ENCODE assay signal across 18 cellular contexts in the genomic region with DNA sequence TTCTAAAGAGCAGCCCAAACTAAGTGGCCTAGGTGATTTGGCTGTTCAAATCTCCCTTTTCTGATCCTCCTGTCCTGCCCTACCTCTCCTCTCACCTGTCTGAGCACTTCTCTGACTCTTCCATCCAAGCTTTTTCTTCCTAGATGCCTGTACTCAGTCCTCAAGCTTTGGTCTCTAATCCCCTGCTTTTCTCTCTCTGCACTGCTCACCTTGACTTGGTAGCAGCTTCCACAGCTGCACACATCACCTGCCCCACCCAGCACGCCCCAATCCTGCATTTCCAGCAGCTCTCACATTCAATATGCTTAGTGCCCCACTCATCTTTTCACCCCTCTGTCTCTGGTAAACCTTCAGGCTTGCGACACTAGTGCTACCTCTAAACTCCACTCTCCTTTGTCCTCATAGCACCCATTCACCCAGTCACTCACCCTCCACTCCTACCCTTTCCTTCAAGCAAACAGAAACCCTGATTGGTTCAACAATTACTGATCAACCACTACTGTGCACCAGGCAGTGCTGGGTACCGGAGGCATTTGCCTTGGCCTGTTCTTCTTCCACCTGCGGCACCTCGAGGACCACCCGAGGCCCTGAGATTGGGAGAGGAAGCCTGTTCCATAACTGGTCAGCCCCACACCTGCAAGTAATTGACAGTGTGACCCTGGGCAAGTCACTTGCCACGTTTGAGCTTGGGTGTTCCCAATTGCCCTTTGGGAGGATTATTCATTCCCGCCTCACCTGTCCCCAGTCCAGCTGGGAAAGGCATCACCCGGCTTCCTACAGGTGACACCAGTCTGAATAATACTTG.
A peak's percentile ranks its signal among the peaks of the same experiment; 100 is the strongest.
DNase-seq lines count a peak whose midpoint lies in the region; ATAC-seq and TF ChIP-seq lines count a peak whose summit lies in the region.
"Had no signal": no experiment of that assay in that cellular context is flagged by ENCODE, and none has a peak within 500 bp of the region (broad histone marks: within the 10 kb centered on the region; RNA-seq: fewer than 3 reads in every experiment).

No MANE protein-coding gene starts in this region.

- no peaks in the 10 kb centered on the region for H3K36me3 ChIP-seq in CD8-positive, alpha-beta memory T cell (ENCODE audit: insufficient read depth, low read length)
- H3K36me3 ChIP-seq: heart left ventricle had no signal

- POLR2A ChIA-PET in CD8-positive, alpha-beta memory T cell (lab: Charles Lee): no interaction called here

- peak; percentile 21 for DNase-seq in NCI-H2107 treated with DMSO at 0.1 percent for 48 hours (lab: John Stamatoyannopoulos, UW; ENCODE audit: unreplicated experiment)
- DNase-seq in NCI-H2107 (lab: John Stamatoyannopoulos, UW): no peak
- no peak for DNase-seq in CD8-positive, alpha-beta memory T cell
- no peak for DNase-seq in memory B cell (ENCODE audit: low spot score in 2 of 2)
- DNase-seq in erythroblast (lab: John Stamatoyannopoulos, UW): no peak
- DNase-seq: activated CD4-positive, alpha-beta T cell treated with anti-CD3 and anti-CD28 coated beads for 48 hours; amniotic stem cell; effector CD4-positive, alpha-beta T cell; heart left ventricle; NCI-H2227 treated with DMSO at 0.1 percent for 48 hours; NCI-H82 had no signal

- H3K4me3 Mint-ChIP-seq in CD8-positive, alpha-beta memory T cell: no peak overlapping the region
- H3K4me3 Mint-ChIP-seq in activated T-helper 17 cell treated with anti-CD3 and anti-CD28 coated beads, Interleukin-2, amount 50 U/mL, for 72 hours: no peak overlapping the region
- no peak overlapping the region for H3K4me3 Mint-ChIP-seq in memory B cell

- H3K27ac ChIP-seq in CD8-positive, alpha-beta memory T cell (ENCODE audit: low read depth, low read length): no peak overlapping the region
- H3K27ac ChIP-seq: 22Rv1, heart left ventricle, KMS-11 had no signal

- no peaks in the 10 kb centered on the region for H3K9me3 ChIP-seq in CD8-positive, alpha-beta memory T cell (ENCODE audit: low read length)
- H3K9me3 ChIP-seq: heart left ventricle had no signal

- TF ChIP-seq POLR2A in erythroblast (IDR thresholded peaks at IDR 0.05; ENCODE audit: low read length): no peak

- peak overlapping the region in 5 of 8 donors; percentile 2 to 39 (median 27) for H3K27ac Mint-ChIP-seq in CD8-positive, alpha-beta memory T cell
- peak overlapping the region; percentile 5 for H3K27ac Mint-ChIP-seq in activated T-helper 17 cell treated with anti-CD3 and anti-CD28 coated beads, Interleukin-2, amount 50 U/mL, for 72 hours
- H3K27ac Mint-ChIP-seq in memory B cell: peak overlapping the region; percentile 71

- CTCF ChIA-PET in CD8-positive, alpha-beta memory T cell (lab: Charles Lee): no interaction called here

- peaks cover 0 to 4% (median 1%) of the 10 kb centered on the region in 3 donors for H3K36me3 Mint-ChIP-seq in CD8-positive, alpha-beta memory T cell
- peaks cover 97% of the 10 kb centered on the region for H3K36me3 Mint-ChIP-seq in activated T-helper 17 cell treated with anti-CD3 and anti-CD28 coated beads, Interleukin-2, amount 50 U/mL, for 72 hours (ENCODE audit: low read depth)
- H3K36me3 Mint-ChIP-seq in memory B cell: peaks cover 9% of the 10 kb centered on the region

- H3K4me3 ChIP-seq in CD8-positive, alpha-beta memory T cell (ENCODE audit: low read length): no peak overlapping the region
- H3K4me3 ChIP-seq: heart left ventricle had no signal

- no peaks in the 10 kb centered on the region for H3K27me3 ChIP-seq in CD8-positive, alpha-beta memory T cell (ENCODE audit: insufficient read depth, low read length, poor library complexity, severe bottlenecking)
- H3K27me3 ChIP-seq: heart left ventricle had no signal

- peaks cover 0 to 2% of the 10 kb centered on the region in 2 donors for H3K27me3 Mint-ChIP-seq in CD8-positive, alpha-beta memory T cell
- no peaks in the 10 kb centered on the region for H3K27me3 Mint-ChIP-seq in activated T-helper 17 cell treated with anti-CD3 and anti-CD28 coated beads, Interleukin-2, amount 50 U/mL, for 72 hours
- H3K27me3 Mint-ChIP-seq in memory B cell: no peaks in the 10 kb centered on the region

- peaks cover 36 to 38% (median 37%) of the 10 kb centered on the region in 3 donors for H3K4me1 Mint-ChIP-seq in CD8-positive, alpha-beta memory T cell
- peaks cover 37% of the 10 kb centered on the region for H3K4me1 Mint-ChIP-seq in activated T-helper 17 cell treated with anti-CD3 and anti-CD28 coated beads, Interleukin-2, amount 50 U/mL, for 72 hours
- H3K4me1 Mint-ChIP-seq in memory B cell: peaks cover 30% of the 10 kb centered on the region

- H3K9me3 Mint-ChIP-seq in CD8-positive, alpha-beta memory T cell: no peaks in the 10 kb centered on the region
- H3K9me3 Mint-ChIP-seq in activated T-helper 17 cell treated with anti-CD3 and anti-CD28 coated beads, Interleukin-2, amount 50 U/mL, for 72 hours: no peaks in the 10 kb centered on the region
- H3K9me3 Mint-ChIP-seq in memory B cell: no peaks in the 10 kb centered on the region

- no peak for ATAC-seq in activated T-helper 17 cell treated with anti-CD3 and anti-CD28 coated beads, Interleukin-2, amount 50 U/mL, for 72 hours (replicated peaks)
- ATAC-seq in memory B cell (ENCODE audit: low read depth): no peak
- no peak for ATAC-seq in HG02938 (IDR thresholded peaks at IDR 0.05; ENCODE audit: unreplicated experiment)
- no peak for ATAC-seq in HG02852 (IDR thresholded peaks at IDR 0.05; ENCODE audit: unreplicated experiment)
- ATAC-seq: HCT116, heart left ventricle, Panc1 had no signal

- H3K4me1 ChIP-seq in CD8-positive, alpha-beta memory T cell (ENCODE audit: insufficient read depth, low read length): peaks cover 11% of the 10 kb centered on the region

Comparison
In these comparisons a context has a peak if more than half of its experiments do, and no peak if none do; other contexts are left out.
1. H3K27ac Mint-ChIP-seq: peak in every context shown above with its lines; median percentile 71 in memory B cell; 27 in CD8-positive, alpha-beta memory T cell; 5 in activated T-helper 17 cell treated with anti-CD3 and anti-CD28 coated beads, Interleukin-2, amount 50 U/mL, for 72 hours.